Comparison of ENCODE assay signal across 23 cellular contexts in genomic region chr2:26186371-26186770, GRCh38. TPM values are rescaled to one million over a fixed set of nuclear protein-coding genes. Genes with fewer than 3 reads are reported as not detected.
A peak's percentile ranks its signal among the peaks of the same experiment; 100 is the strongest.
DNase-seq lines count a peak whose midpoint lies in the region; ATAC-seq and TF ChIP-seq lines count a peak whose summit lies in the region.
"Had no signal": no experiment of that assay in that cellular context is flagged by ENCODE, and none has a peak within 500 bp of the region (broad histone marks: within the 10 kb centered on the region; RNA-seq: fewer than 3 reads in every experiment).

No MANE protein-coding gene starts in this region.

- H3K9me3 Mint-ChIP-seq in activated CD4-positive, alpha-beta T cell treated with anti-CD3 and anti-CD28 coated beads, Interleukin-2, amount 10 ng/mL, durations not matched to agents 24 days and 14 days: no peaks in the 10 kb centered on the region
- H3K9me3 Mint-ChIP-seq: activated CD4-positive, alpha-beta memory T cell treated with anti-CD3 and anti-CD28 coated beads, Interleukin-2, amount 10 ng/mL, durations not matched to agents 7 days and 5 days; activated T-cell treated with anti-CD3 and anti-CD28 coated beads, Interleukin-2, amount 50 U/mL, for 24 hours; endodermal cell had no signal

- TF ChIP-seq EP300 in gastroesophageal sphincter (IDR thresholded peaks at IDR 0.05): no peak
- no peak for TF ChIP-seq EP300 in sigmoid colon (IDR thresholded peaks at IDR 0.05)

- H3K4me3 Mint-ChIP-seq in activated CD4-positive, alpha-beta T cell treated with anti-CD3 and anti-CD28 coated beads, Interleukin-2, amount 10 ng/mL, durations not matched to agents 24 days and 14 days: peak overlapping the region; percentile 19

- TF ChIP-seq POLR2A in gastroesophageal sphincter (IDR thresholded peaks at IDR 0.05) (no peak), sigmoid colon (IDR thresholded peaks at IDR 0.05) (no peak)

- H3K27ac ChIP-seq in gastroesophageal sphincter (peak overlapping the region in 3 of 4 donors; percentile 81 to 86 (median 86)), sigmoid colon (no peak overlapping the region), dorsolateral prefrontal cortex (peak overlapping the region in 4 of 59 donors; percentile 1 to 42 (median 16))
- H3K27ac ChIP-seq: body of pancreas, C4-2B, upper lobe of right lung had no signal

- intact Hi-C loops in activated CD4-positive, alpha-beta T cell treated with anti-CD3 and anti-CD28 coated beads, Interleukin-2, amount 10 ng/mL, durations not matched to agents 24 days and 14 days (cut with micrococcal nuclease): no loop called here
- intact Hi-C loops in sigmoid colon (cut with DNase I) (no loop called here), dorsolateral prefrontal cortex (cut with DNase I) (no loop called here)

- H3K4me1 Mint-ChIP-seq in activated CD4-positive, alpha-beta T cell treated with anti-CD3 and anti-CD28 coated beads, Interleukin-2, amount 10 ng/mL, durations not matched to agents 24 days and 14 days: peaks cover 13% of the 10 kb centered on the region

- peaks cover 5% of the 10 kb centered on the region for H3K36me3 Mint-ChIP-seq in activated CD4-positive, alpha-beta T cell treated with anti-CD3 and anti-CD28 coated beads, Interleukin-2, amount 10 ng/mL, durations not matched to agents 24 days and 14 days (ENCODE audit: low read depth)

- no peak overlapping the region for H3K27ac Mint-ChIP-seq in activated CD4-positive, alpha-beta T cell treated with anti-CD3 and anti-CD28 coated beads, Interleukin-2, amount 10 ng/mL, durations not matched to agents 24 days and 14 days
- H3K27ac Mint-ChIP-seq: activated CD4-positive, alpha-beta memory T cell treated with anti-CD3 and anti-CD28 coated beads, Interleukin-2, amount 10 ng/mL, durations not matched to agents 7 days and 5 days; endodermal cell had no signal

- H3K36me3 ChIP-seq in gastroesophageal sphincter (peaks cover 0 to 35% of the 10 kb centered on the region in 2 donors), sigmoid colon (peaks cover 0 to 15% (median 5%) of the 10 kb centered on the region in 4 donors), BE2C (peaks cover 7% of the 10 kb centered on the region)

- H3K27me3 ChIP-seq in gastroesophageal sphincter: no peaks in the 10 kb centered on the region
- no peaks in the 10 kb centered on the region for H3K27me3 ChIP-seq in sigmoid colon
- H3K27me3 ChIP-seq in BE2C: no peaks in the 10 kb centered on the region
- no peaks in the 10 kb centered on the region for H3K27me3 ChIP-seq in dorsolateral prefrontal cortex
- H3K27me3 ChIP-seq: body of pancreas, upper lobe of right lung had no signal

- H3K4me3 ChIP-seq in gastroesophageal sphincter (no peak overlapping the region), sigmoid colon (no peak overlapping the region), BE2C (ENCODE audit: low read depth, low read length) (no peak overlapping the region), dorsolateral prefrontal cortex (no peak overlapping the region)
- H3K4me3 ChIP-seq: body of pancreas, upper lobe of right lung had no signal

- no peak for DNase-seq in activated CD4-positive, alpha-beta T cell treated with anti-CD3 and anti-CD28 coated beads, Interleukin-2, amount 10 ng/mL, durations not matched to agents 24 days and 14 days
- DNase-seq in activated CD4-positive, alpha-beta T cell treated with anti-CD3 and anti-CD28 coated beads for 48 hours: no peak
- DNase-seq in LHCN-M2 (ENCODE audit: low read depth): peak; percentile 13
- DNase-seq in sigmoid colon: peak; percentile 38
- no peak for DNase-seq in BE2C
- no peak for DNase-seq in dorsolateral prefrontal cortex
- DNase-seq: activated CD4-positive, alpha-beta memory T cell treated with anti-CD3 and anti-CD28 coated beads, Interleukin-2, amount 10 ng/mL, durations not matched to agents 7 days and 5 days; activated T-cell treated with anti-CD3 and anti-CD28 coated beads, Interleukin-2, amount 50 U/mL, for 24 hours; body of pancreas; endodermal cell; KG1; midbrain; NCI-H1048; NCI-H2029; NCI-H226; NCI-H82; OCI-M1; SHP77; T-helper 2 cell; upper lobe of right lung had no signal

- TF ChIP-seq CTCF in gastroesophageal sphincter (IDR thresholded peaks at IDR 0.05) (no peak), sigmoid colon (IDR thresholded peaks at IDR 0.05) (no peak), BE2C (IDR thresholded peaks at IDR 0.05; ENCODE audit: low read depth, low read length) (no peak), dorsolateral prefrontal cortex (IDR thresholded peaks at IDR 0.05 in 54 of 56, conservative IDR thresholded peaks at IDR 0.05 in 2 of 56; ENCODE audit: low read depth in 1 of 56, partially characterized antibody in 56 of 56) (no peak)

- H3K9me3 ChIP-seq in gastroesophageal sphincter: no peaks in the 10 kb centered on the region
- H3K9me3 ChIP-seq in sigmoid colon: no peaks in the 10 kb centered on the region
- no peaks in the 10 kb centered on the region for H3K9me3 ChIP-seq in BE2C
- H3K9me3 ChIP-seq: body of pancreas, upper lobe of right lung had no signal

- H3K4me1 ChIP-seq in gastroesophageal sphincter: peaks cover 0 to 39% (median 6%) of the 10 kb centered on the region in 3 donors
- peaks cover 0 to 10% (median 8%) of the 10 kb centered on the region in 4 donors for H3K4me1 ChIP-seq in sigmoid colon
- H3K4me1 ChIP-seq in BE2C: no peaks in the 10 kb centered on the region
- H3K4me1 ChIP-seq: upper lobe of right lung had no signal

- peaks cover under 1% of the 10 kb centered on the region for H3K27me3 Mint-ChIP-seq in activated CD4-positive, alpha-beta T cell treated with anti-CD3 and anti-CD28 coated beads, Interleukin-2, amount 10 ng/mL, durations not matched to agents 24 days and 14 days

- 90 to 100% methylated on average over 2 to 3 of the region's 5 CpGs for WGBS in gastroesophageal sphincter (ENCODE audit: low coverage in 1 of 2), 2 donors
- 89% methylated on average over 5 of the region's 5 CpGs for WGBS in sigmoid colon, 2 donors

- ATAC-seq in gastroesophageal sphincter: no peak
- ATAC-seq in GM19452 (IDR thresholded peaks at IDR 0.05; ENCODE audit: unreplicated experiment): no peak
- ATAC-seq: body of pancreas, upper lobe of right lung had no signal

RNA-seq across cellular contexts. Expression of gene GAREM2, which starts 13.5 kb away (rescaled TPM):
- 7.9 and 8.2 TPM in 2 replicates for total RNA-seq in activated CD4-positive, alpha-beta T cell treated with anti-CD3 and anti-CD28 coated beads, Interleukin-2, amount 10 ng/mL, durations not matched to agents 24 days and 14 days
- total RNA-seq in LHCN-M2 (2014; rRNA removed) (1.2 and 1.3 TPM in 2 replicates), gastroesophageal sphincter (1 to 10 TPM; 1.8 to 5.5 (median 3.3) TPM), sigmoid colon (1 to 10 TPM; 1.1 to 4.4 (median 2.1) TPM), dorsolateral prefrontal cortex (100 to 1,000 TPM in 1 of 120 experiments, 10 to 100 TPM in 114, 1 to 10 TPM in 5; 5.8 to 134 (median 22.1) TPM)
- 3.6 TPM for polyA plus RNA-seq in LHCN-M2 (2012)
- 10 to 100 TPM in 1 of 3 donors, 1 to 10 TPM in 2; 2.1 to 11.6 (median 2.4) TPM for polyA plus RNA-seq in sigmoid colon
- polyA plus RNA-seq in BE2C (2012; ENCODE audit: insufficient read depth, insufficient read length, low read depth): 3.7 TPM

RNA-seq across cellular contexts. Expression of gene HADHA, which starts 58.1 kb away (rescaled TPM):
- 110 and 112 TPM in 2 replicates for total RNA-seq in activated CD4-positive, alpha-beta T cell treated with anti-CD3 and anti-CD28 coated beads, Interleukin-2, amount 10 ng/mL, durations not matched to agents 24 days and 14 days
- total RNA-seq in LHCN-M2 (2014; rRNA removed): 122 and 127 TPM in 2 replicates
- 120 TPM for polyA plus RNA-seq in LHCN-M2 (2012)
- 100 to 1,000 TPM; 154 to 277 (median 186) TPM for total RNA-seq in gastroesophageal sphincter
- 100 to 1,000 TPM; 110 to 137 (median 118) TPM for total RNA-seq in sigmoid colon
- 100 to 1,000 TPM in 2 of 3 donors, 10 to 100 TPM in 1; 96.7 to 148 (median 126) TPM for polyA plus RNA-seq in sigmoid colon
- polyA plus RNA-seq in BE2C (2012; ENCODE audit: insufficient read depth, insufficient read length, low read depth): 126 TPM
- 100 to 1,000 TPM in 4 of 120 experiments, 10 to 100 TPM in 116; 61.1 to 107 (median 75.0) TPM for total RNA-seq in dorsolateral prefrontal cortex

RNA-seq across cellular contexts. Expression of gene HADHB, which starts 58.4 kb away (rescaled TPM):
- total RNA-seq in activated CD4-positive, alpha-beta T cell treated with anti-CD3 and anti-CD28 coated beads, Interleukin-2, amount 10 ng/mL, durations not matched to agents 24 days and 14 days: 81.2 and 86.6 TPM in 2 replicates
- total RNA-seq in LHCN-M2 (2014; rRNA removed): 114 and 118 TPM in 2 replicates
- polyA plus RNA-seq in LHCN-M2 (2012): 97.4 TPM
- 100 to 1,000 TPM; 127 to 358 (median 218) TPM for total RNA-seq in gastroesophageal sphincter
- total RNA-seq in sigmoid colon: 100 to 1,000 TPM in 3 of 4 donors, 10 to 100 TPM in 1; 82.8 to 147 (median 119) TPM
- 100 to 1,000 TPM in 2 of 3 donors, 10 to 100 TPM in 1; 93.3 to 212 (median 120) TPM for polyA plus RNA-seq in sigmoid colon
- polyA plus RNA-seq in BE2C (2012; ENCODE audit: insufficient read depth, insufficient read length, low read depth): 71.5 TPM
- total RNA-seq in dorsolateral prefrontal cortex: 100 to 1,000 TPM in 98 of 120 experiments, 10 to 100 TPM in 22; 74.8 to 225 (median 119) TPM

Comparison
In these comparisons a context has a peak if more than half of its experiments do, and no peak if none do; other contexts are left out.
1. DNase-seq: peak in LHCN-M2 (single experiment) and sigmoid colon (single experiment); none in activated CD4-positive, alpha-beta T cell treated with anti-CD3 and anti-CD28 coated beads, Interleukin-2, amount 10 ng/mL, durations not matched to agents 24 days and 14 days (single experiment), activated CD4-positive, alpha-beta T cell treated with anti-CD3 and anti-CD28 coated beads for 48 hours (single experiment), BE2C (single experiment) and dorsolateral prefrontal cortex (0 of 10).
2. H3K27ac ChIP-seq: peak in gastroesophageal sphincter (3 of 4); none in sigmoid colon (0 of 4).